ENCODE assay signal across 19 cellular contexts in genomic region chr12:30500532-30500931, GRCh38.
DNase-seq lines count a peak whose midpoint lies in the region; ATAC-seq, FAIRE-seq and TF ChIP-seq lines count a peak whose summit lies in the region.
"Had no signal": no experiment of that assay in that cellular context is flagged by ENCODE, and none has a peak within 500 bp of the region (broad histone marks: within the 10 kb centered on the region; RNA-seq: fewer than 3 reads in every experiment).

No MANE protein-coding gene starts in this region.

- H3K4me1 Mint-ChIP-seq in stimulated activated naive B cell treated with anti-CD40 and anti-IgM and Interleukin-4, amounts not matched to agents 10 μg/mL and 1 μg/mL and 100 μg/mL, for 72 hours, result no peaks in the 10 kb centered on the region
- no peaks in the 10 kb centered on the region for H3K4me1 Mint-ChIP-seq in CD14-positive monocyte
- H3K4me1 Mint-ChIP-seq: CD8-positive, alpha-beta memory T cell had no signal

- BruUV-seq in K562 (replicated peaks; lab: Mats Ljungman, UMichigan), result no TSS peak

- H3K9me1 ChIP-seq in K562 (ENCODE audit: control insufficient read depth, insufficient read depth, low read length), result no peaks in the 10 kb centered on the region

- no peak overlapping the region for H3K9ac ChIP-seq in K562 (ENCODE audit: insufficient read depth in 1 of 2, low read depth in 2 of 2, low read length in 2 of 2)
- H3K9ac ChIP-seq: GM23248 had no signal

- no peaks in the 10 kb centered on the region for H3K4me1 ChIP-seq in K562 (replicated peaks in 1 of 2; ENCODE audit: control insufficient read depth in 2 of 2, insufficient read depth in 2 of 2, low read length in 2 of 2)
- H3K4me1 ChIP-seq: A549, BE2C had no signal

- TF ChIP-seq EP300 in K562 (IDR thresholded peaks at IDR 0.05; ENCODE audit: low read length), result no peak

- CTCF ChIA-PET in K562 (lab: Yijun Ruan, JAX; ENCODE audit: low intra/inter-chr PET ratio), result no interaction called here

- POLR2A ChIA-PET in K562 (lab: Yijun Ruan, JAX), result interaction anchor here (1.3 kb wide), 1 partner anchor 11 kb away, joined by 3 read pairs; no protein-coding TSS in a partner anchor

- TF ChIP-seq CTCF in K562 (IDR thresholded peaks at IDR 0.05 in 2 of 3, conservative IDR thresholded peaks at IDR 0.05 in 1 of 3; ENCODE audit: insufficient read depth in 2 of 3, low read depth in 1 of 3, low read length in 3 of 3), result no peak
- no peak for TF ChIP-seq CTCF in CD14-positive monocyte (IDR thresholded peaks at IDR 0.05)

- ATAC-seq in GM18868 (IDR thresholded peaks at IDR 0.05; ENCODE audit: unreplicated experiment), result peak; percentile 46
- ATAC-seq in GM19351 (IDR thresholded peaks at IDR 0.05; ENCODE audit: unreplicated experiment), result peak; percentile 49
- ATAC-seq in HG02938 (IDR thresholded peaks at IDR 0.05; ENCODE audit: unreplicated experiment), result peak; percentile 65
- ATAC-seq in K562, result no peak
- ATAC-seq in stimulated activated naive B cell treated with anti-CD40 and anti-IgM and Interleukin-4, amounts not matched to agents 10 μg/mL and 1 μg/mL and 100 μg/mL, for 72 hours (replicated peaks), result no peak
- no peak for ATAC-seq in HG03469 (IDR thresholded peaks at IDR 0.05; ENCODE audit: unreplicated experiment)
- ATAC-seq: A549 had no signal

- H3K27me3 ChIP-seq in K562 (ENCODE audit: control insufficient read depth in 2 of 2, insufficient read depth in 2 of 2, low read length in 2 of 2), result no peaks in the 10 kb centered on the region; a peak in 1 of 5 replicates

- H3K27me3 Mint-ChIP-seq in stimulated activated naive B cell treated with anti-CD40 and anti-IgM and Interleukin-4, amounts not matched to agents 10 μg/mL and 1 μg/mL and 100 μg/mL, for 72 hours, result no peaks in the 10 kb centered on the region
- peaks cover 0 to 4% (median 0%) of the 10 kb centered on the region in 3 donors for H3K27me3 Mint-ChIP-seq in CD14-positive monocyte (ENCODE audit: low read depth in 3 of 3)

- in situ Hi-C loops in K562 (cut with MboI), result no loop called here

- DNase-seq in K562 (ENCODE audit: extremely low read depth in 1 of 4, low spot score in 3 of 4) (no peak), erythroblast (lab: John Stamatoyannopoulos, UW) (no peak), CD14-positive monocyte (ENCODE audit: low spot score) (no peak)
- no peak for DNase-seq in stimulated activated naive B cell treated with anti-CD40 and anti-IgM and Interleukin-4, amounts not matched to agents 10 μg/mL and 1 μg/mL and 100 μg/mL, for 72 hours
- DNase-seq: BE2C; Caco-2; CD8-positive, alpha-beta memory T cell; DND-41; GDM1; GM23248; H7 had no signal

- H4K20me1 ChIP-seq in K562 (replicated peaks; ENCODE audit: control insufficient read depth, insufficient read depth, low read length), result no peaks in the 10 kb centered on the region

- 20% methylated on average over 4 of the region's 4 CpGs for WGBS in K562 (ENCODE audit: insufficient coverage, low coverage, missing lambda C conversion rate)

- TF ChIP-seq POLR2A in K562 (conservative IDR thresholded peaks at IDR 0.05) (no peak), erythroblast (IDR thresholded peaks at IDR 0.05; ENCODE audit: low read length) (no peak)

- no peak overlapping the region for H3K4me2 ChIP-seq in K562 (ENCODE audit: insufficient read depth, low read length)
- H3K4me2 ChIP-seq: A549 had no signal

- no peak for FAIRE-seq in K562 (lab: Jason Lieb, UNC)
- FAIRE-seq: A549, GM12892, GM19239 had no signal

- intact Hi-C loops in K562 (cut with micrococcal nuclease) (no loop called here), CD14-positive monocyte (cut with micrococcal nuclease) (no loop called here)

- H3K27ac Mint-ChIP-seq in stimulated activated naive B cell treated with anti-CD40 and anti-IgM and Interleukin-4, amounts not matched to agents 10 μg/mL and 1 μg/mL and 100 μg/mL, for 72 hours, result no peak overlapping the region
- H3K27ac Mint-ChIP-seq in CD14-positive monocyte, result no peak overlapping the region
- H3K27ac Mint-ChIP-seq: CD8-positive, alpha-beta memory T cell had no signal

- no peaks in the 10 kb centered on the region for H3K36me3 Mint-ChIP-seq in stimulated activated naive B cell treated with anti-CD40 and anti-IgM and Interleukin-4, amounts not matched to agents 10 μg/mL and 1 μg/mL and 100 μg/mL, for 72 hours
- H3K36me3 Mint-ChIP-seq in CD14-positive monocyte, result no peaks in the 10 kb centered on the region
- H3K36me3 Mint-ChIP-seq: CD8-positive, alpha-beta memory T cell had no signal

- H3K36me3 ChIP-seq in K562 (ENCODE audit: control insufficient read depth, insufficient read depth, low read length), result no peaks in the 10 kb centered on the region
- H3K36me3 ChIP-seq: BE2C had no signal

- H3K9me3 Mint-ChIP-seq in stimulated activated naive B cell treated with anti-CD40 and anti-IgM and Interleukin-4, amounts not matched to agents 10 μg/mL and 1 μg/mL and 100 μg/mL, for 72 hours, result no peaks in the 10 kb centered on the region
- peaks cover 0 to 5% (median 4%) of the 10 kb centered on the region in 7 donors for H3K9me3 Mint-ChIP-seq in CD14-positive monocyte

- H2AFZ ChIP-seq in K562 (ENCODE audit: low read depth, low read length), result peak overlapping the region; percentile 43
- H2AFZ ChIP-seq: GM23248 had no signal

- H3K4me3 Mint-ChIP-seq in stimulated activated naive B cell treated with anti-CD40 and anti-IgM and Interleukin-4, amounts not matched to agents 10 μg/mL and 1 μg/mL and 100 μg/mL, for 72 hours, result no peak overlapping the region
- no peak overlapping the region for H3K4me3 Mint-ChIP-seq in CD14-positive monocyte
- H3K4me3 Mint-ChIP-seq: CD8-positive, alpha-beta memory T cell had no signal

- no peaks in the 10 kb centered on the region for H3K79me2 ChIP-seq in K562 (ENCODE audit: control insufficient read depth, insufficient read depth, low read length)

- H3K27ac ChIP-seq in K562 (ENCODE audit: extremely low read depth, low read depth, low read length), result no peak overlapping the region
- H3K27ac ChIP-seq: A549, C4-2B, GM23248 had no signal

- H3K9me3 ChIP-seq in K562 (replicated peaks; ENCODE audit: control insufficient read depth, insufficient read depth, low read depth, low read length), result no peaks in the 10 kb centered on the region
- H3K9me3 ChIP-seq: A549, BE2C, Caco-2 had no signal

- no peak overlapping the region for H3K4me3 ChIP-seq in K562
- H3K4me3 ChIP-seq: A549, GM23248 had no signal

- TF ChIP-seq RAD21 in K562 (CRISPR knock-in tag; conservative IDR thresholded peaks at IDR 0.05 in 1 of 2, IDR thresholded peaks at IDR 0.05 in 1 of 2), result no peak

TF ChIP-seq in K562, 482 proteins besides CTCF, POLR2A, EP300 and RAD21:
- TF ChIP-seq ZNF644 (tag; IDR thresholded peaks at IDR 0.05; ENCODE audit: low read depth), result no peak
- TF ChIP-seq, protein P1, sequence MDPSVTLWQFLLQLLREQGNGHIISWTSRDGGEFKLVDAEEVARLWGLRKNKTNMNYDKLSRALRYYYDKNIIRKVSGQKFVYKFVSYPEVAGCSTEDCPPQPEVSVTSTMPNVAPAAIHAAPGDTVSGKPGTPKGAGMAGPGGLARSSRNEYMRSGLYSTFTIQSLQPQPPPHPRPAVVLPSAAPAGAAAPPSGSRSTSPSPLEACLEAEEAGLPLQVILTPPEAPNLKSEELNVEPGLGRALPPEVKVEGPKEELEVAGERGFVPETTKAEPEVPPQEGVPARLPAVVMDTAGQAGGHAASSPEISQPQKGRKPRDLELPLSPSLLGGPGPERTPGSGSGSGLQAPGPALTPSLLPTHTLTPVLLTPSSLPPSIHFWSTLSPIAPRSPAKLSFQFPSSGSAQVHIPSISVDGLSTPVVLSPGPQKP (CRISPR knock-in tag; IDR thresholded peaks at IDR 0.05), result no peak
- no peak for TF ChIP-seq ZNF436 (CRISPR knock-in tag; IDR thresholded peaks at IDR 0.05)
- TF ChIP-seq ZNF507 (tag; conservative IDR thresholded peaks at IDR 0.05), result no peak
- TF ChIP-seq FOXA3 (CRISPR knock-in tag; conservative IDR thresholded peaks at IDR 0.05 in 1 of 2, IDR thresholded peaks at IDR 0.05 in 1 of 2), result no peak
- TF ChIP-seq NCOA4 (IDR thresholded peaks at IDR 0.05; ENCODE audit: partially characterized antibody), result no peak
- TF ChIP-seq HSF4 (CRISPR knock-in tag; IDR thresholded peaks at IDR 0.05; ENCODE audit: borderline replicate concordance), result no peak
- TF ChIP-seq RBM25 (IDR thresholded peaks at IDR 0.05; ENCODE audit: low read depth, low read length, severe bottlenecking), result no peak
- TF ChIP-seq ZNF212 (CRISPR knock-in tag; IDR thresholded peaks at IDR 0.05), result no peak
- no peak for TF ChIP-seq POLR2AphosphoS2 (IDR thresholded peaks at IDR 0.05; ENCODE audit: low read length)
- TF ChIP-seq KLF1 (tag; IDR thresholded peaks at IDR 0.05), result no peak

Comparison
In these comparisons a context has a peak if more than half of its experiments do, and no peak if none do; other contexts are left out.
1. ATAC-seq: peak in GM18868 (single experiment), GM19351 (single experiment) and HG02938 (single experiment); none in K562 (single experiment), stimulated activated naive B cell treated with anti-CD40 and anti-IgM and Interleukin-4, amounts not matched to agents 10 μg/mL and 1 μg/mL and 100 μg/mL, for 72 hours (0 of 2) and HG03469 (single experiment).